In genomic region chr9:127204771-127205470, GRCh38 we compare ENCODE assay signal across 8 cellular contexts. TPM values are rescaled to one million over a fixed set of nuclear protein-coding genes. Genes with fewer than 3 reads are reported as not detected.
DNase-seq lines count a peak whose midpoint lies in the region; ATAC-seq and TF ChIP-seq lines count a peak whose summit lies in the region.

No MANE protein-coding gene starts in this region.

- TF ChIP-seq CTCF in GM13977 (IDR thresholded peaks at IDR 0.05; ENCODE audit: extremely low read depth, insufficient read depth, missing control alignments) (peak; percentile 25), progenitor cell of endocrine pancreas (IDR thresholded peaks at IDR 0.05; ENCODE audit: unreplicated experiment) (peak; percentile 10)

- no peaks in the 10 kb centered on the region for H3K4me1 Mint-ChIP-seq in progenitor cell of endocrine pancreas (ENCODE audit: low read depth)

- DNase-seq in GM13977 (ENCODE audit: low spot score) (no peak), NCI-H2171 treated with DMSO at 0.1 percent for 48 hours (lab: John Stamatoyannopoulos, UW) (peak; percentile 75), cerebellum (ENCODE audit: low spot score) (peak; percentile 74), progenitor cell of endocrine pancreas (ENCODE audit: low spot score, unreplicated experiment) (no peak), NCI-H2227 treated with DMSO at 0.1 percent for 48 hours (lab: John Stamatoyannopoulos, UW) (no peak)
- no peak for DNase-seq in activated naive CD4-positive, alpha-beta T cell (lab: John Stamatoyannopoulos, UW)

- no peak overlapping the region for H3K27ac Mint-ChIP-seq in progenitor cell of endocrine pancreas

- in situ Hi-C loops in GM13977 (cut with MboI; ENCODE audit: low pct_unique_long_range_greater_than_20kb, low sequenced_read_pairs, unreplicated experiment), result loop anchor here (5.0 kb wide), 1 partner anchor 263 kb away; no protein-coding TSS in a partner anchor

- H3K4me3 Mint-ChIP-seq in progenitor cell of endocrine pancreas (ENCODE audit: low read depth), result no peak overlapping the region

- ATAC-seq in GM21717 (IDR thresholded peaks at IDR 0.05; ENCODE audit: unreplicated experiment) (no peak), HG02588 (IDR thresholded peaks at IDR 0.05; ENCODE audit: unreplicated experiment) (no peak)

- no peaks in the 10 kb centered on the region for H3K9me3 Mint-ChIP-seq in progenitor cell of endocrine pancreas (ENCODE audit: low read depth)

- no peaks in the 10 kb centered on the region for H3K27me3 Mint-ChIP-seq in progenitor cell of endocrine pancreas

- H3K36me3 Mint-ChIP-seq in progenitor cell of endocrine pancreas (ENCODE audit: insufficient read depth), result peaks cover 1% of the 10 kb centered on the region

RNA-seq across cellular contexts. Expression of gene GARNL3, which starts 59.7 kb away (rescaled TPM):
- total RNA-seq in cerebellum (87.7 TPM), progenitor cell of endocrine pancreas (21.4 and 28.3 TPM in 2 replicates)

Comparison
In these comparisons a context has a peak if more than half of its experiments do, and no peak if none do; other contexts are left out.
1. DNase-seq: peak in NCI-H2171 treated with DMSO at 0.1 percent for 48 hours (single experiment) and cerebellum (single experiment); none in GM13977 (single experiment), progenitor cell of endocrine pancreas (single experiment), activated naive CD4-positive, alpha-beta T cell (0 of 4) and NCI-H2227 treated with DMSO at 0.1 percent for 48 hours (single experiment).